In the genomic region with DNA sequence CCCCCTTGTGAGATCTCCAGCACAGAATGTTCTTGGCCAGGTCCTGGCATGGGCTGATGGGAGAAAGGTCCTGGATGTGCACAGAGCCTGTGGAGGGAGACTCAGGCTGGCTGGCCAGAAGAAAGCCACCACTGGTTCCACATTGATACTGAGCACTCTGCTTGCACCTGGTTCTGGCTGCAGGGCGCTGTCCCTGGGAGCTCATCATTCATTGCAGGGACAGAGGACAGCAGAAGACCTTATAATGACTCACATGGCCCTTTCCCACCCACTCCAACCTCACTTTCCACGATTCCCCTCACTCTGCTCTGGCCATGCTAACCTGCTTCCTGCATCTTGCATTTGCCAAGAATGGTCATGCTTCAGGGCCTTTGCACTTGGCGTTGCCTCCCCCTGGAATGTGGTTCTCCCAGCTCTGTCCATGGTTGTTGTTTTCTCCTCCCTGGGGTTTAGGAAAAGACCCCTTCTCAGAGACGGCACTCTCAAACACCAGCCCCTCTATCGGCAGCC, we compare ENCODE assay signal across 9 cellular contexts. TPM values are rescaled to one million over a fixed set of nuclear protein-coding genes. Genes with fewer than 3 reads are reported as not detected.
DNase-seq lines count a peak whose midpoint lies in the region; ATAC-seq, FAIRE-seq and TF ChIP-seq lines count a peak whose summit lies in the region.
"Had no signal": no experiment of that assay in that cellular context is flagged by ENCODE, and none has a peak within 500 bp of the region (broad histone marks: within the 10 kb centered on the region; RNA-seq: fewer than 3 reads in every experiment).

No MANE protein-coding gene starts in this region.

- H3K9me3 ChIP-seq in HEK293 (ENCODE audit: control insufficient read depth, insufficient read depth, low read depth, low read length) (no peaks in the 10 kb centered on the region), keratinocyte (ENCODE audit: control insufficient read depth, low read depth, low read length) (no peaks in the 10 kb centered on the region), MM.1S (replicated peaks; ENCODE audit: insufficient read depth, low read length) (no peaks in the 10 kb centered on the region)
- H3K9me3 ChIP-seq: transverse colon had no signal

- peak overlapping the region; percentile 89 for H3K27ac Mint-ChIP-seq in activated CD4-positive, alpha-beta memory T cell treated with anti-CD3 and anti-CD28 coated beads, Interleukin-2, amount 10 ng/mL, durations not matched to agents 7 days and 5 days

- TF ChIP-seq CTCF in HEK293 (tag by site-specific recombination; IDR thresholded peaks at IDR 0.05) = no peak
- no peak for TF ChIP-seq CTCF in keratinocyte (optimal IDR thresholded peaks at IDR 0.05 in 1 of 3, IDR thresholded peaks at IDR 0.05 in 1 of 3, conservative IDR thresholded peaks at IDR 0.05 in 1 of 3; ENCODE audit: extremely low read depth in 1 of 3, insufficient read depth in 2 of 3, low read length in 3 of 3)
- TF ChIP-seq CTCF in MM.1S (IDR thresholded peaks at IDR 0.05; ENCODE audit: low read length) = no peak

- H3K36me3 Mint-ChIP-seq in activated CD4-positive, alpha-beta memory T cell treated with anti-CD3 and anti-CD28 coated beads, Interleukin-2, amount 10 ng/mL, durations not matched to agents 7 days and 5 days (ENCODE audit: low read depth) = peaks cover 3% of the 10 kb centered on the region

- peaks cover 56% of the 10 kb centered on the region for H3K4me1 Mint-ChIP-seq in activated CD4-positive, alpha-beta memory T cell treated with anti-CD3 and anti-CD28 coated beads, Interleukin-2, amount 10 ng/mL, durations not matched to agents 7 days and 5 days

- no peaks in the 10 kb centered on the region for H3K9me3 Mint-ChIP-seq in activated CD4-positive, alpha-beta memory T cell treated with anti-CD3 and anti-CD28 coated beads, Interleukin-2, amount 10 ng/mL, durations not matched to agents 7 days and 5 days

- H3K4me3 ChIP-seq in HEK293 (ENCODE audit: low read depth, low read length) = no peak overlapping the region
- H3K4me3 ChIP-seq in keratinocyte (ENCODE audit: control insufficient read depth in 2 of 3, extremely low read depth in 1 of 3, insufficient read depth in 2 of 3, low read depth in 1 of 3, low read length in 3 of 3) = no peak overlapping the region
- no peak overlapping the region for H3K4me3 ChIP-seq in MM.1S (ENCODE audit: low read length)
- H3K4me3 ChIP-seq: transverse colon had no signal

- H3K4me2 ChIP-seq in keratinocyte (ENCODE audit: control insufficient read depth, extremely low read depth, insufficient read depth, low read depth, low read length) (peak overlapping the region; percentile 42), MM.1S (ENCODE audit: low read depth, low read length) (no peak overlapping the region)

- no peak overlapping the region for H3K4me3 Mint-ChIP-seq in activated CD4-positive, alpha-beta memory T cell treated with anti-CD3 and anti-CD28 coated beads, Interleukin-2, amount 10 ng/mL, durations not matched to agents 7 days and 5 days

- TF ChIP-seq POLR2A in H54 (IDR thresholded peaks at IDR 0.05; ENCODE audit: low read depth, low read length) = no peak

- H3K36me3 ChIP-seq in HEK293 (ENCODE audit: control insufficient read depth in 2 of 2, insufficient read depth in 1 of 2, low read length in 2 of 2) (no peaks in the 10 kb centered on the region), keratinocyte (ENCODE audit: control insufficient read depth in 2 of 2, extremely low read depth in 1 of 2, insufficient read depth in 2 of 2, low read length in 2 of 2) (no peaks in the 10 kb centered on the region), MM.1S (replicated peaks; ENCODE audit: insufficient read depth, low read length) (no peaks in the 10 kb centered on the region)
- H3K36me3 ChIP-seq: transverse colon had no signal

- no peaks in the 10 kb centered on the region for H3K9me1 ChIP-seq in keratinocyte (ENCODE audit: control insufficient read depth, extremely low read depth, insufficient read depth, low read length)

- no peaks in the 10 kb centered on the region for H3K9me2 ChIP-seq in MM.1S (replicated peaks; ENCODE audit: insufficient read depth, low read length)

- H3K9ac ChIP-seq in keratinocyte (ENCODE audit: control insufficient read depth, extremely low read depth, insufficient read depth, low read length) (peak overlapping the region; percentile 78), MM.1S (ENCODE audit: low read length) (no peak overlapping the region)

- peak; percentile 90 for FAIRE-seq in keratinocyte (lab: Jason Lieb, UNC)
- FAIRE-seq in H54 (lab: Jason Lieb, UNC) = no peak

- DNase-seq in A172 (ENCODE audit: low spot score) (peak; percentile 58), keratinocyte (ENCODE audit: low read depth, low spot score) (no peak), H54 (ENCODE audit: insufficient read length, low spot score) (no peak), T-helper 9 cell (no peak), Right ventricle myocardium superior (no peak), MM.1S (no peak)
- DNase-seq in activated CD4-positive, alpha-beta memory T cell treated with anti-CD3 and anti-CD28 coated beads, Interleukin-2, amount 10 ng/mL, durations not matched to agents 7 days and 5 days = no peak

- H3K27ac ChIP-seq in HEK293 (ENCODE audit: extremely low read depth, low read depth, low read length) (no peak overlapping the region; the same call in 1 of the 2 replicates), keratinocyte (ENCODE audit: control insufficient read depth, insufficient read depth, low read length) (peak overlapping the region; percentile 79), MM.1S (ENCODE audit: low read length) (no peak overlapping the region)

- intact Hi-C loops in Right ventricle myocardium superior (cut with DNase I) = no loop called here

- H3K27me3 Mint-ChIP-seq in activated CD4-positive, alpha-beta memory T cell treated with anti-CD3 and anti-CD28 coated beads, Interleukin-2, amount 10 ng/mL, durations not matched to agents 7 days and 5 days = peaks cover 7% of the 10 kb centered on the region

- H3K27me3 ChIP-seq in keratinocyte (ENCODE audit: control insufficient read depth, extremely low read depth, insufficient read depth, low read length) = no peaks in the 10 kb centered on the region
- H3K27me3 ChIP-seq in MM.1S (replicated peaks; ENCODE audit: insufficient read depth, low read length) = no peaks in the 10 kb centered on the region
- H3K27me3 ChIP-seq: transverse colon had no signal

- dilution Hi-C loops in keratinocyte (cut with MboI; ENCODE audit: extremely low pct_ligation_motif_present, low sequenced_read_pairs) = no loop called here

- H3K79me2 ChIP-seq in keratinocyte (ENCODE audit: control insufficient read depth, insufficient read depth, low read length) (no peaks in the 10 kb centered on the region), MM.1S (ENCODE audit: low read length) (no peaks in the 10 kb centered on the region)

- H4K20me1 ChIP-seq in keratinocyte (ENCODE audit: control insufficient read depth, extremely low read depth, insufficient read depth, low read length) (no peaks in the 10 kb centered on the region), MM.1S (ENCODE audit: insufficient read depth, low read length) (no peaks in the 10 kb centered on the region)

- H3K4me1 ChIP-seq in HEK293 (ENCODE audit: control insufficient read depth, insufficient read depth, low read length) (peaks cover 18% of the 10 kb centered on the region), keratinocyte (ENCODE audit: control insufficient read depth, extremely low read depth, insufficient read depth, low read length) (peaks cover 27% of the 10 kb centered on the region), MM.1S (ENCODE audit: low read length) (no peaks in the 10 kb centered on the region)

- CTCF ChIA-PET in HEK293 (lab: Yijun Ruan, JAX) = interaction anchor here (0.8 to 4.2 kb wide), 6 partner anchors 17 to 636 kb away, joined by 3 to 22 read pairs (median 3); no protein-coding TSS in a partner anchor
- CTCF ChIA-PET in activated CD4-positive, alpha-beta memory T cell treated with anti-CD3 and anti-CD28 coated beads, Interleukin-2, amount 10 ng/mL, durations not matched to agents 7 days and 5 days (lab: Charles Lee) = interaction anchor here (1.2 to 3.3 kb wide), 2 partner anchors 8 to 35 kb away, joined by 5 to 32 read pairs; no protein-coding TSS in a partner anchor

- POLR2A ChIA-PET in HEK293 (lab: Yijun Ruan, JAX) = interaction anchor here (1.4 kb wide), 1 partner anchor 37 kb away, joined by 3 read pairs; no protein-coding TSS in a partner anchor
- POLR2A ChIA-PET in activated CD4-positive, alpha-beta memory T cell treated with anti-CD3 and anti-CD28 coated beads, Interleukin-2, amount 10 ng/mL, durations not matched to agents 7 days and 5 days (lab: Charles Lee) = interaction anchor here (1.0 to 2.3 kb wide), 4 partner anchors 10 to 21 kb away, joined by 3 to 7 read pairs (median 5); no protein-coding TSS in a partner anchor

- ATAC-seq in Right ventricle myocardium superior (ENCODE audit: poor library complexity) = no peak

- H2AFZ ChIP-seq in keratinocyte (ENCODE audit: control insufficient read depth, low read length) = no peak overlapping the region
- H2AFZ ChIP-seq in MM.1S (ENCODE audit: low read length) = no peak overlapping the region

- no peaks in the 10 kb centered on the region for H3F3A ChIP-seq in MM.1S (ENCODE audit: insufficient read depth, low read length)

RNA-seq across cellular contexts. Expression of a gene that starts 10.3 kb away (rescaled TPM):
- 13.8 and 16.1 TPM in 2 replicates for total RNA-seq in A172 (2014; rRNA removed; shearing (Covaris generic))
- total RNA-seq in activated CD4-positive, alpha-beta memory T cell treated with anti-CD3 and anti-CD28 coated beads, Interleukin-2, amount 10 ng/mL, durations not matched to agents 7 days and 5 days = 1 to 10 TPM; 9.1 to 9.3 TPM
- 112 to 224 TPM (median 117 TPM) in 3 replicates for polyA plus RNA-seq in keratinocyte
- 24.1 TPM for polyA plus RNA-seq in keratinocyte (2011; ENCODE audit: low read depth)
- polyA plus RNA-seq in keratinocyte (2011; cell fraction: cytosol; rRNA removed) = 212 and 224 TPM in 2 replicates
- polyA plus RNA-seq in keratinocyte (2011; cell fraction: nucleus; rRNA removed) = 226 and 228 TPM in 2 replicates
- polyA plus RNA-seq in keratinocyte (2012; ENCODE audit: low replicate concordance) = 12.2 and 287 TPM in 2 replicates
- 128 to 386 TPM (median 130 TPM) in 3 replicates for polyA minus RNA-seq in keratinocyte
- 274 TPM for polyA minus RNA-seq in keratinocyte (2011; cell fraction: cytosol; rRNA and poly(A)+ RNA removed)
- 101 and 129 TPM in 2 replicates for polyA minus RNA-seq in keratinocyte (2011; cell fraction: nucleus; rRNA and poly(A)+ RNA removed)
- 0.59 TPM for total RNA-seq in Right ventricle myocardium superior

RNA-seq across cellular contexts. Expression of a gene that starts 31.1 kb away (rescaled TPM):
- 1.5 and 1.6 TPM in 2 replicates for total RNA-seq in A172 (2014; rRNA removed; shearing (Covaris generic))
- under 1 TPM; 0.23 to 0.30 TPM for total RNA-seq in activated CD4-positive, alpha-beta memory T cell treated with anti-CD3 and anti-CD28 coated beads, Interleukin-2, amount 10 ng/mL, durations not matched to agents 7 days and 5 days
- polyA plus RNA-seq in keratinocyte = 0.03 TPM in 1 of 3 replicates, not detected in the others
- polyA plus RNA-seq in keratinocyte (2011; ENCODE audit: low read depth) = not detected
- polyA plus RNA-seq in keratinocyte (2011; cell fraction: cytosol; rRNA removed) = not detected in 2 replicates
- not detected in 2 replicates for polyA plus RNA-seq in keratinocyte (2011; cell fraction: nucleus; rRNA removed)
- polyA plus RNA-seq in keratinocyte (2012; ENCODE audit: low replicate concordance) = 0.20 TPM in 1 of 2 replicates, not detected in the other
- polyA minus RNA-seq in keratinocyte = not detected in 3 replicates
- not detected for polyA minus RNA-seq in keratinocyte (2011; cell fraction: cytosol; rRNA and poly(A)+ RNA removed)
- polyA minus RNA-seq in keratinocyte (2011; cell fraction: nucleus; rRNA and poly(A)+ RNA removed) = not detected in 2 replicates
- total RNA-seq in Right ventricle myocardium superior = not detected

RNA-seq across cellular contexts. Expression of a gene that starts 48.0 kb away (rescaled TPM):
- 59.0 and 66.4 TPM in 2 replicates for total RNA-seq in A172 (2014; rRNA removed; shearing (Covaris generic))
- not detected for total RNA-seq in activated CD4-positive, alpha-beta memory T cell treated with anti-CD3 and anti-CD28 coated beads, Interleukin-2, amount 10 ng/mL, durations not matched to agents 7 days and 5 days
- 0.03 to 0.15 TPM in 2 of 3 replicates, not detected in the other for polyA plus RNA-seq in keratinocyte
- polyA plus RNA-seq in keratinocyte (2011; ENCODE audit: low read depth) = 0.96 TPM
- 0.04 and 0.05 TPM in 2 replicates for polyA plus RNA-seq in keratinocyte (2011; cell fraction: cytosol; rRNA removed)
- 0.09 TPM in 1 of 2 replicates, not detected in the other for polyA plus RNA-seq in keratinocyte (2011; cell fraction: nucleus; rRNA removed)
- polyA plus RNA-seq in keratinocyte (2012; ENCODE audit: low replicate concordance) = 0.09 and 0.95 TPM in 2 replicates
- polyA minus RNA-seq in keratinocyte = 0.20 TPM in 1 of 3 replicates, not detected in the others
- not detected for polyA minus RNA-seq in keratinocyte (2011; cell fraction: cytosol; rRNA and poly(A)+ RNA removed)
- not detected in 2 replicates for polyA minus RNA-seq in keratinocyte (2011; cell fraction: nucleus; rRNA and poly(A)+ RNA removed)
- not detected for total RNA-seq in Right ventricle myocardium superior
- total RNA-seq: transverse colon had no signal

RNA-seq across cellular contexts. Expression of a gene that starts 51.5 kb away (rescaled TPM):
- 65.2 and 75.2 TPM in 2 replicates for total RNA-seq in A172 (2014; rRNA removed; shearing (Covaris generic))
- total RNA-seq in activated CD4-positive, alpha-beta memory T cell treated with anti-CD3 and anti-CD28 coated beads, Interleukin-2, amount 10 ng/mL, durations not matched to agents 7 days and 5 days = not detected
- 3.3 to 7.2 TPM (median 4.1 TPM) in 3 replicates for polyA plus RNA-seq in keratinocyte
- polyA plus RNA-seq in keratinocyte (2011; ENCODE audit: low read depth) = 109 TPM
- 4.2 and 7.4 TPM in 2 replicates for polyA plus RNA-seq in keratinocyte (2011; cell fraction: cytosol; rRNA removed)
- 7.3 and 11.7 TPM in 2 replicates for polyA plus RNA-seq in keratinocyte (2011; cell fraction: nucleus; rRNA removed)
- polyA plus RNA-seq in keratinocyte (2012; ENCODE audit: low replicate concordance) = 7.1 and 246 TPM in 2 replicates
- polyA minus RNA-seq in keratinocyte = 4.3 to 10.4 TPM (median 6.0 TPM) in 3 replicates
- polyA minus RNA-seq in keratinocyte (2011; cell fraction: cytosol; rRNA and poly(A)+ RNA removed) = 7.9 TPM
- polyA minus RNA-seq in keratinocyte (2011; cell fraction: nucleus; rRNA and poly(A)+ RNA removed) = 6.9 and 10.4 TPM in 2 replicates
- total RNA-seq in Right ventricle myocardium superior = not detected

Comparison
In these comparisons a context has a peak if more than half of its experiments do, and no peak if none do; other contexts are left out.
1. RNA of a gene that starts 48.0 kb away (total RNA-seq): 59.0 to 66.4 TPM in A172; not detected in activated CD4-positive, alpha-beta memory T cell treated with anti-CD3 and anti-CD28 coated beads, Interleukin-2, amount 10 ng/mL, durations not matched to agents 7 days and 5 days and not detected in Right ventricle myocardium superior (single experiment); every median in the first group is over 10 times any median in the second.